Comparison of ENCODE assay signal across 25 cellular contexts in genomic region chr10:97590082-97590747, GRCh38. TPM values are rescaled to one million over a fixed set of nuclear protein-coding genes. Genes with fewer than 3 reads are reported as not detected.
DNase-seq lines count a peak whose midpoint lies in the region; ATAC-seq lines count a peak whose summit lies in the region.
"Had no signal": no experiment of that assay in that cellular context is flagged by ENCODE, and none has a peak within 500 bp of the region (broad histone marks: within the 10 kb centered on the region; RNA-seq: fewer than 3 reads in every experiment).

No MANE protein-coding gene starts in this region.

- H2BK15ac ChIP-seq in neuronal stem cell (ENCODE audit: low read length): no peak overlapping the region

- no peaks in the 10 kb centered on the region for H3K9me3 ChIP-seq in neuronal stem cell (replicated peaks in 1 of 2; ENCODE audit: control insufficient read depth in 2 of 2, insufficient read depth in 1 of 2, low read depth in 1 of 2, low read length in 2 of 2)
- H3K9me3 ChIP-seq: BLaER1, Caco-2, MG63, sigmoid colon, thyroid gland had no signal

- H3K36me3 ChIP-seq in neuronal stem cell (replicated peaks in 1 of 2; ENCODE audit: control insufficient read depth in 2 of 2, insufficient read depth in 2 of 2, low read length in 2 of 2): no peaks in the 10 kb centered on the region
- H3K36me3 ChIP-seq: BLaER1, MG63, sigmoid colon, thyroid gland had no signal

- ATAC-seq in activated naive CD8-positive, alpha-beta T cell treated with anti-CD3 and anti-CD28 coated beads, Interleukin-2, amount 50 U/mL, for 24 hours: no peak
- ATAC-seq: activated T-cell treated with anti-CD3 and anti-CD28 coated beads, Interleukin-2, amount 50 U/mL, for 4 hours; naive thymus-derived CD8-positive, alpha-beta T cell; Right ventricle myocardium inferior; stimulated activated naive B cell treated with anti-CD40 and anti-IgM and Interleukin-4, amounts not matched to agents 10 μg/mL and 1 μg/mL and 100 μg/mL, for 72 hours; T-cell had no signal

- H3K27ac ChIP-seq in neuronal stem cell (replicated peaks; ENCODE audit: low read length): no peak overlapping the region
- H3K27ac ChIP-seq: BLaER1, sigmoid colon, thyroid gland had no signal

- no peak overlapping the region for H3K9ac ChIP-seq in neuronal stem cell (ENCODE audit: low read depth, low read length, poor library complexity)
- H3K9ac ChIP-seq: BLaER1 had no signal

- peak overlapping the region; percentile 48 for H3K18ac ChIP-seq in neuronal stem cell (ENCODE audit: low read length)

- no peak overlapping the region for H3K23ac ChIP-seq in neuronal stem cell (ENCODE audit: low read depth, low read length, poor library complexity)

- POLR2A ChIA-PET in activated CD4-positive, alpha-beta T cell treated with anti-CD3 and anti-CD28 coated beads, Interleukin-2, amount 10 ng/mL, durations not matched to agents 7 days and 5 days (lab: Charles Lee): no interaction called here

- no peak overlapping the region for H4K8ac ChIP-seq in neuronal stem cell (ENCODE audit: low read depth, low read length)

- no peak overlapping the region for H2AFZ ChIP-seq in neuronal stem cell (ENCODE audit: low read length)

- H3K27ac Mint-ChIP-seq in activated CD4-positive, alpha-beta T cell treated with anti-CD3 and anti-CD28 coated beads, Interleukin-2, amount 10 ng/mL, durations not matched to agents 7 days and 5 days: peak overlapping the region; percentile 2
- H3K27ac Mint-ChIP-seq in activated naive CD8-positive, alpha-beta T cell treated with anti-CD3 and anti-CD28 coated beads, Interleukin-2, amount 50 U/mL, for 24 hours: no peak overlapping the region
- H3K27ac Mint-ChIP-seq: activated naive CD4-positive, alpha-beta T cell treated with anti-CD3 and anti-CD28 coated beads, Interleukin-2, amount 50 U/mL, for 72 hours; endodermal cell; naive thymus-derived CD8-positive, alpha-beta T cell; stimulated activated naive B cell treated with anti-CD40 and anti-IgM and Interleukin-4, amounts not matched to agents 10 μg/mL and 1 μg/mL and 100 μg/mL, for 72 hours; T-cell had no signal

- H3K4me1 ChIP-seq in neuronal stem cell (ENCODE audit: control insufficient read depth in 2 of 2, insufficient read depth in 1 of 2, low read depth in 1 of 2, low read length in 2 of 2): peaks cover 0 to 4% of the 10 kb centered on the region in 2 donors
- H3K4me1 ChIP-seq: thyroid gland had no signal

- CTCF ChIA-PET in activated CD4-positive, alpha-beta T cell treated with anti-CD3 and anti-CD28 coated beads, Interleukin-2, amount 10 ng/mL, durations not matched to agents 7 days and 5 days (lab: Charles Lee): interaction anchor here (0.6 to 2.3 kb wide), 5 partner anchors 8 to 174 kb away, joined by 3 to 9 read pairs (median 5); partner anchors contain the start of gene ANKRD2

- H3K4me1 Mint-ChIP-seq in activated CD4-positive, alpha-beta T cell treated with anti-CD3 and anti-CD28 coated beads, Interleukin-2, amount 10 ng/mL, durations not matched to agents 7 days and 5 days: peaks cover 8% of the 10 kb centered on the region
- H3K4me1 Mint-ChIP-seq in activated naive CD8-positive, alpha-beta T cell treated with anti-CD3 and anti-CD28 coated beads, Interleukin-2, amount 50 U/mL, for 24 hours: peaks cover 3% of the 10 kb centered on the region
- H3K4me1 Mint-ChIP-seq: endodermal cell; stimulated activated naive B cell treated with anti-CD40 and anti-IgM and Interleukin-4, amounts not matched to agents 10 μg/mL and 1 μg/mL and 100 μg/mL, for 72 hours had no signal

- peak overlapping the region; percentile 72 for H4K91ac ChIP-seq in neuronal stem cell (ENCODE audit: low read depth, low read length, poor library complexity)

- H3K79me1 ChIP-seq in neuronal stem cell (ENCODE audit: low read depth, low read length): peaks cover 1% of the 10 kb centered on the region

- H3K4ac ChIP-seq in neuronal stem cell (ENCODE audit: low read length): no peak overlapping the region

- H3K4me2 ChIP-seq in neuronal stem cell (ENCODE audit: insufficient read depth, low read length, poor library complexity, severe bottlenecking): no peak overlapping the region

- no peak overlapping the region for H2BK5ac ChIP-seq in neuronal stem cell (ENCODE audit: low read length)

- no CpG with 5 or more reads among the region's 15 CpGs for WGBS in neuronal stem cell (ENCODE audit: extremely low coverage in 2 of 2, insufficient read length in 2 of 2, insufficient replicate concordance in 1 of 2), 2 donors

- no peaks in the 10 kb centered on the region for H3K27me3 Mint-ChIP-seq in activated CD4-positive, alpha-beta T cell treated with anti-CD3 and anti-CD28 coated beads, Interleukin-2, amount 10 ng/mL, durations not matched to agents 7 days and 5 days
- no peaks in the 10 kb centered on the region for H3K27me3 Mint-ChIP-seq in activated naive CD8-positive, alpha-beta T cell treated with anti-CD3 and anti-CD28 coated beads, Interleukin-2, amount 50 U/mL, for 24 hours
- H3K27me3 Mint-ChIP-seq: naive thymus-derived CD8-positive, alpha-beta T cell; stimulated activated naive B cell treated with anti-CD40 and anti-IgM and Interleukin-4, amounts not matched to agents 10 μg/mL and 1 μg/mL and 100 μg/mL, for 72 hours; T-cell had no signal

- H3K14ac ChIP-seq in neuronal stem cell (ENCODE audit: low read length): peak overlapping the region; percentile 75

- DNase-seq in activated CD4-positive, alpha-beta T cell treated with anti-CD3 and anti-CD28 coated beads, Interleukin-2, amount 10 ng/mL, durations not matched to agents 7 days and 5 days: peak; percentile 32
- no peak for DNase-seq in activated CD4-positive, alpha-beta T cell treated with anti-CD3 and anti-CD28 coated beads for 1 hour
- DNase-seq in activated naive CD8-positive, alpha-beta T cell treated with anti-CD3 and anti-CD28 coated beads, Interleukin-2, amount 50 U/mL, for 24 hours: peak; percentile 6
- DNase-seq in neuronal stem cell (ENCODE audit: low spot score): no peak
- no peak for DNase-seq in NCI-H2029 (lab: John Stamatoyannopoulos, UW)
- DNase-seq in germinal center (ENCODE audit: low spot score): no peak
- DNase-seq: activated T-cell treated with anti-CD3 and anti-CD28 coated beads, Interleukin-2, amount 50 U/mL, for 4 hours; Caco-2; DND-41; endodermal cell; glutamatergic neuron; GOT3; left cardiac atrium; MG63; NCI-H1436 treated with DMSO at 0.1 percent for 48 hours; sigmoid colon; stimulated activated naive B cell treated with anti-CD40 and anti-IgM and Interleukin-4, amounts not matched to agents 10 μg/mL and 1 μg/mL and 100 μg/mL, for 72 hours; thyroid gland had no signal

- H3K36me3 Mint-ChIP-seq in activated CD4-positive, alpha-beta T cell treated with anti-CD3 and anti-CD28 coated beads, Interleukin-2, amount 10 ng/mL, durations not matched to agents 7 days and 5 days (ENCODE audit: low read depth): no peaks in the 10 kb centered on the region
- no peaks in the 10 kb centered on the region for H3K36me3 Mint-ChIP-seq in activated naive CD8-positive, alpha-beta T cell treated with anti-CD3 and anti-CD28 coated beads, Interleukin-2, amount 50 U/mL, for 24 hours (ENCODE audit: low read depth)
- H3K36me3 Mint-ChIP-seq: activated naive CD4-positive, alpha-beta T cell treated with anti-CD3 and anti-CD28 coated beads, Interleukin-2, amount 50 U/mL, for 72 hours; naive thymus-derived CD8-positive, alpha-beta T cell; stimulated activated naive B cell treated with anti-CD40 and anti-IgM and Interleukin-4, amounts not matched to agents 10 μg/mL and 1 μg/mL and 100 μg/mL, for 72 hours; T-cell had no signal

- H2BK12ac ChIP-seq in neuronal stem cell (ENCODE audit: low read length): peak overlapping the region; percentile 58

- no peak overlapping the region for H3K4me3 ChIP-seq in neuronal stem cell (ENCODE audit: low read length in 2 of 2)
- H3K4me3 ChIP-seq: BLaER1, MG63, sigmoid colon, thyroid gland had no signal

- H3K9me3 Mint-ChIP-seq in activated CD4-positive, alpha-beta T cell treated with anti-CD3 and anti-CD28 coated beads, Interleukin-2, amount 10 ng/mL, durations not matched to agents 7 days and 5 days: no peaks in the 10 kb centered on the region
- no peaks in the 10 kb centered on the region for H3K9me3 Mint-ChIP-seq in activated naive CD8-positive, alpha-beta T cell treated with anti-CD3 and anti-CD28 coated beads, Interleukin-2, amount 50 U/mL, for 24 hours
- H3K9me3 Mint-ChIP-seq: activated naive CD4-positive, alpha-beta T cell treated with anti-CD3 and anti-CD28 coated beads, Interleukin-2, amount 50 U/mL, for 72 hours; activated T-cell treated with anti-CD3 and anti-CD28 coated beads, Interleukin-2, amount 50 U/mL, for 4 hours; endodermal cell; naive thymus-derived CD8-positive, alpha-beta T cell; stimulated activated naive B cell treated with anti-CD40 and anti-IgM and Interleukin-4, amounts not matched to agents 10 μg/mL and 1 μg/mL and 100 μg/mL, for 72 hours; T-cell had no signal

- no peak overlapping the region for H3K4me3 Mint-ChIP-seq in activated CD4-positive, alpha-beta T cell treated with anti-CD3 and anti-CD28 coated beads, Interleukin-2, amount 10 ng/mL, durations not matched to agents 7 days and 5 days
- no peak overlapping the region for H3K4me3 Mint-ChIP-seq in activated naive CD8-positive, alpha-beta T cell treated with anti-CD3 and anti-CD28 coated beads, Interleukin-2, amount 50 U/mL, for 24 hours
- H3K4me3 Mint-ChIP-seq: activated T-cell treated with anti-CD3 and anti-CD28 coated beads, Interleukin-2, amount 50 U/mL, for 4 hours; endodermal cell; stimulated activated naive B cell treated with anti-CD40 and anti-IgM and Interleukin-4, amounts not matched to agents 10 μg/mL and 1 μg/mL and 100 μg/mL, for 72 hours; T-cell had no signal

- H2AK5ac ChIP-seq in neuronal stem cell (ENCODE audit: low read depth, low read length): peak overlapping the region; percentile 32

- H3K27me3 ChIP-seq in neuronal stem cell (ENCODE audit: control insufficient read depth in 3 of 3, insufficient read depth in 3 of 3, low read depth in 1 of 3, low read length in 3 of 3): no peaks in the 10 kb centered on the region
- H3K27me3 ChIP-seq: BLaER1, MG63, sigmoid colon, thyroid gland had no signal

- peak overlapping the region; percentile 47 for H2BK120ac ChIP-seq in neuronal stem cell (ENCODE audit: low read depth, low read length)

RNA-seq across cellular contexts. Expression of gene C10orf62, which starts 0.7 kb away (rescaled TPM):
- not detected for total RNA-seq in activated CD4-positive, alpha-beta T cell treated with anti-CD3 and anti-CD28 coated beads, Interleukin-2, amount 10 ng/mL, durations not matched to agents 7 days and 5 days
- not detected for polyA plus RNA-seq in neuronal stem cell (2013, experiment 1 of 2)
- polyA plus RNA-seq in neuronal stem cell (2013, experiment 2 of 2): not detected
- total RNA-seq: A673; activated naive CD4-positive, alpha-beta T cell treated with anti-CD3 and anti-CD28 coated beads, Interleukin-2, amount 50 U/mL, for 72 hours; activated T-cell treated with anti-CD3 and anti-CD28 coated beads, Interleukin-2, amount 50 U/mL, for 4 hours; Caco-2; endodermal cell; mesenteric fat pad; naive thymus-derived CD8-positive, alpha-beta T cell; sigmoid colon; T-cell had no signal
- polyA plus RNA-seq: naive thymus-derived CD8-positive, alpha-beta T cell; sigmoid colon had no signal

RNA-seq across cellular contexts. Expression of gene HOGA1, which starts 6.0 kb away (rescaled TPM):
- not detected for total RNA-seq in activated CD4-positive, alpha-beta T cell treated with anti-CD3 and anti-CD28 coated beads, Interleukin-2, amount 10 ng/mL, durations not matched to agents 7 days and 5 days
- polyA plus RNA-seq in neuronal stem cell (2013, experiment 1 of 2): 0.24 TPM
- polyA plus RNA-seq in neuronal stem cell (2013, experiment 2 of 2): 0.24 TPM
- total RNA-seq: A673; activated naive CD4-positive, alpha-beta T cell treated with anti-CD3 and anti-CD28 coated beads, Interleukin-2, amount 50 U/mL, for 72 hours; activated T-cell treated with anti-CD3 and anti-CD28 coated beads, Interleukin-2, amount 50 U/mL, for 4 hours; naive thymus-derived CD8-positive, alpha-beta T cell had no signal
- polyA plus RNA-seq: naive thymus-derived CD8-positive, alpha-beta T cell had no signal

RNA-seq across cellular contexts. Expression of gene ANKRD2, which starts 17.6 kb away (rescaled TPM):
- total RNA-seq in activated CD4-positive, alpha-beta T cell treated with anti-CD3 and anti-CD28 coated beads, Interleukin-2, amount 10 ng/mL, durations not matched to agents 7 days and 5 days: under 1 TPM in 1 of 2 experiments, not detected in 1; 0.37 TPM
- not detected for polyA plus RNA-seq in neuronal stem cell (2013, experiment 1 of 2)
- not detected for polyA plus RNA-seq in neuronal stem cell (2013, experiment 2 of 2)
- total RNA-seq: A673; activated T-cell treated with anti-CD3 and anti-CD28 coated beads, Interleukin-2, amount 50 U/mL, for 4 hours; Caco-2; endodermal cell; mesenteric fat pad; naive thymus-derived CD8-positive, alpha-beta T cell; thyroid gland had no signal
- polyA plus RNA-seq: naive thymus-derived CD8-positive, alpha-beta T cell had no signal

RNA-seq across cellular contexts. Expression of gene MORN4, which starts 43.1 kb away (rescaled TPM):
- 1 to 10 TPM; 1.2 to 1.3 TPM for total RNA-seq in activated CD4-positive, alpha-beta T cell treated with anti-CD3 and anti-CD28 coated beads, Interleukin-2, amount 10 ng/mL, durations not matched to agents 7 days and 5 days
- polyA plus RNA-seq in neuronal stem cell (2013, experiment 1 of 2): 45.3 TPM
- polyA plus RNA-seq in neuronal stem cell (2013, experiment 2 of 2): 47.1 TPM

RNA-seq across cellular contexts. Expression of gene PI4K2A, which starts 50.3 kb away (rescaled TPM):
- 10 to 100 TPM in 1 of 2 experiments, 1 to 10 TPM in 1; 9.9 to 10.1 TPM for total RNA-seq in activated CD4-positive, alpha-beta T cell treated with anti-CD3 and anti-CD28 coated beads, Interleukin-2, amount 10 ng/mL, durations not matched to agents 7 days and 5 days
- 16.0 TPM for polyA plus RNA-seq in neuronal stem cell (2013, experiment 1 of 2)
- 15.8 TPM for polyA plus RNA-seq in neuronal stem cell (2013, experiment 2 of 2)

Comparison
In these comparisons a context has a peak if more than half of its experiments do, and no peak if none do; other contexts are left out.
1. DNase-seq: peak in activated CD4-positive, alpha-beta T cell treated with anti-CD3 and anti-CD28 coated beads, Interleukin-2, amount 10 ng/mL, durations not matched to agents 7 days and 5 days (single experiment) and activated naive CD8-positive, alpha-beta T cell treated with anti-CD3 and anti-CD28 coated beads, Interleukin-2, amount 50 U/mL, for 24 hours (single experiment); none in activated CD4-positive, alpha-beta T cell treated with anti-CD3 and anti-CD28 coated beads for 1 hour (single experiment), neuronal stem cell (single experiment), NCI-H2029 (single experiment) and germinal center (single experiment).